In genomic region chr1:16081636-16082035, GRCh38 we compare ENCODE assay signal across 14 cellular contexts. TPM values are rescaled to one million over a fixed set of nuclear protein-coding genes. Genes with fewer than 3 reads are reported as not detected.
"Had no signal": no experiment of that assay in that cellular context is flagged by ENCODE, and none has a peak within 500 bp of the region (broad histone marks: within the 10 kb centered on the region; RNA-seq: fewer than 3 reads in every experiment).

No MANE protein-coding gene starts in this region.

- FAIRE-seq: endometrium had no signal

- H3K36me3 ChIP-seq: ovary, prostate gland, thyroid gland had no signal

- ATAC-seq: naive thymus-derived CD8-positive, alpha-beta T cell had no signal

- H3K27me3 ChIP-seq: foreskin keratinocyte, ovary, thyroid gland had no signal

- H3K9me3 ChIP-seq: ovary, prostate gland, thyroid gland had no signal

- H3K27ac ChIP-seq: foreskin keratinocyte, ovary, prostate gland, thyroid gland had no signal

- H3K4me3 ChIP-seq: ovary, prostate gland, thyroid gland had no signal

RNA-seq across cellular contexts. Expression of gene FAM131C, which starts 8.2 kb away (rescaled TPM):
- total RNA-seq: activated B cell treated with CpG ODN at 0.5 μM for 24 hours; liver; mesenteric fat pad; naive thymus-derived CD8-positive, alpha-beta T cell; prostate gland; skeletal muscle tissue had no signal
- polyA plus RNA-seq: naive thymus-derived CD8-positive, alpha-beta T cell had no signal

RNA-seq across cellular contexts. Expression of gene CLCNKB, which starts 38.1 kb away (rescaled TPM):
- total RNA-seq: activated B cell treated with CpG ODN at 0.5 μM for 24 hours; activated CD4-positive, alpha-beta memory T cell treated with anti-CD3 and anti-CD28 coated beads for 36 hours; activated CD4-positive, alpha-beta T cell treated with anti-CD3 and anti-CD28 coated beads for 36 hours; activated T-cell treated with anti-CD3 and anti-CD28 coated beads, Interleukin-2, amount 50 U/mL, for 72 hours; foreskin keratinocyte; liver; naive thymus-derived CD8-positive, alpha-beta T cell; skeletal muscle tissue had no signal
- polyA plus RNA-seq: foreskin keratinocyte; liver; naive thymus-derived CD8-positive, alpha-beta T cell had no signal

RNA-seq across cellular contexts. Expression of gene CLCNKA, which starts 59.8 kb away (rescaled TPM):
- total RNA-seq: activated CD4-positive, alpha-beta memory T cell treated with anti-CD3 and anti-CD28 coated beads for 36 hours; activated CD4-positive, alpha-beta T cell treated with anti-CD3 and anti-CD28 coated beads for 36 hours; activated T-cell treated with anti-CD3 and anti-CD28 coated beads, Interleukin-2, amount 50 U/mL, for 72 hours; cerebellum; foreskin keratinocyte; liver; naive thymus-derived CD8-positive, alpha-beta T cell had no signal
- polyA plus RNA-seq: foreskin keratinocyte; liver; naive thymus-derived CD8-positive, alpha-beta T cell had no signal
